22 cellular contexts compared by ENCODE assay signal in the genomic region with DNA sequence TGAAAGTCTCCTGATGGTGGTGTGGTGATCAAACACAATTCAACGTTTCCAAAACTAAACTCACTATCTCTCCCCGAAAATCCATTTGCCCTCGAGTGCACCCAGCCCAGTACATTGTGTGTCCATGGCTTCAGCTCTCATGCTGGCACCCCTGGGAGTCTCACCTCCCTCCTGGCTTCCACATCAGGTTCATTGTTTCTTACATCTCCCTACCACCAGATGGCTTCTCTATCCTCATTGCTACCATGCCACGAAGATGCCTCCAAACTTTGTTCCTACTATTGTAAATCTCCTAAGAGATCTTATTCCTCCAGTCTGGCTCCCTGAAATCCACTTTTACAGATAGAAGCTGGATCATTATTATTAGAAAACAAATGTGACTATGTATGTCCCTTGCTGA.
"Had no signal": no experiment of that assay in that cellular context is flagged by ENCODE, and none has a peak within 500 bp of the region (broad histone marks: within the 10 kb centered on the region; RNA-seq: fewer than 3 reads in every experiment).

No MANE protein-coding gene starts in this region.

- ATAC-seq: activated CD8-positive, alpha-beta T cell treated with anti-CD3 and anti-CD28 coated beads for 36 hours; activated naive CD8-positive, alpha-beta T cell treated with anti-CD3 and anti-CD28 coated beads, Interleukin-2, amount 50 U/mL, for 24 hours; gastroesophageal sphincter had no signal

- H3K4me1 ChIP-seq: esophagus muscularis mucosa, gastroesophageal sphincter, heart right ventricle, thyroid gland had no signal

- H3K9me3 Mint-ChIP-seq: activated CD4-positive, alpha-beta T cell treated with anti-CD3 and anti-CD28 coated beads, Interleukin-2, amount 10 ng/mL, durations not matched to agents 24 days and 14 days; activated T-cell treated with anti-CD3 and anti-CD28 coated beads, Interleukin-2, amount 50 U/mL, for 24 hours; activated T-helper 2 cell treated with anti-CD3 and anti-CD28 coated beads, Interferon-gamma antibody, Interleukin-2, Interleukin-4, amounts not matched to agents 10 μg/mL and 5 μg/mL and 100 μg/mL, durations not matched to agents 14 hours and 24 hours and 36 hours; neural crest cell had no signal

- H3K4me3 Mint-ChIP-seq: activated CD4-positive, alpha-beta T cell treated with anti-CD3 and anti-CD28 coated beads, Interleukin-2, amount 10 ng/mL, durations not matched to agents 24 days and 14 days; activated CD8-positive, alpha-beta T cell treated with anti-CD3 and anti-CD28 coated beads for 36 hours; activated naive CD4-positive, alpha-beta T cell treated with anti-CD3 and anti-CD28 coated beads for 36 hours; activated naive CD8-positive, alpha-beta T cell treated with anti-CD3 and anti-CD28 coated beads, Interleukin-2, amount 50 U/mL, for 24 hours; activated T-cell treated with anti-CD3 and anti-CD28 coated beads, Interleukin-2, amount 50 U/mL, for 24 hours; central memory CD8-positive, alpha-beta T cell; memory B cell; naive B cell; neural crest cell had no signal

- DNase-seq: activated CD4-positive, alpha-beta T cell treated with anti-CD3 and anti-CD28 coated beads, Interleukin-2, amount 10 ng/mL, durations not matched to agents 24 days and 14 days; activated CD4-positive, CD25-positive, alpha-beta regulatory T cell; activated CD8-positive, alpha-beta T cell treated with anti-CD3 and anti-CD28 coated beads for 36 hours; activated naive CD4-positive, alpha-beta T cell treated with anti-CD3 and anti-CD28 coated beads for 36 hours; activated naive CD8-positive, alpha-beta T cell treated with anti-CD3 and anti-CD28 coated beads, Interleukin-2, amount 50 U/mL, for 24 hours; activated T-cell treated with anti-CD3 and anti-CD28 coated beads, Interleukin-2, amount 50 U/mL, for 24 hours; aorta; cortex of kidney; heart right ventricle; naive B cell; retina; stimulated activated CD4-positive, alpha-beta T cell treated with anti-CD3 and anti-CD28 coated beads, Interleukin-12 subunit alpha, Interleukin-12 subunit beta, amount 100 ng/mL, for 4 hours; stimulated activated CD4-positive, alpha-beta T cell treated with anti-CD3 and anti-CD28 coated beads, Interleukin-1b, Interleukin-23, amount 100 ng/mL, for 48 hours; stimulated activated CD8-positive, alpha-beta memory T cell treated with anti-CD3 and anti-CD28 coated beads, Interleukin-4, amount 100 ng/mL, for 48 hours; stimulated activated naive CD4-positive, alpha-beta T cell treated with Interleukin-2 at 50 U/mL for 16 hours; thyroid gland had no signal

- H3K27me3 ChIP-seq: thyroid gland had no signal

- H3K27me3 Mint-ChIP-seq: activated CD4-positive, alpha-beta T cell treated with anti-CD3 and anti-CD28 coated beads, Interleukin-2, amount 10 ng/mL, durations not matched to agents 24 days and 14 days; activated CD8-positive, alpha-beta T cell treated with anti-CD3 and anti-CD28 coated beads for 36 hours; central memory CD8-positive, alpha-beta T cell had no signal

- H3K4me1 Mint-ChIP-seq: activated CD4-positive, alpha-beta T cell treated with anti-CD3 and anti-CD28 coated beads, Interleukin-2, amount 10 ng/mL, durations not matched to agents 24 days and 14 days; activated naive CD8-positive, alpha-beta T cell treated with anti-CD3 and anti-CD28 coated beads, Interleukin-2, amount 50 U/mL, for 24 hours; central memory CD8-positive, alpha-beta T cell; memory B cell; naive B cell; neural crest cell had no signal

- H3K4me3 ChIP-seq: esophagus muscularis mucosa, gastroesophageal sphincter, heart right ventricle, thyroid gland had no signal

- H3K36me3 ChIP-seq: esophagus muscularis mucosa, gastroesophageal sphincter, heart right ventricle, thyroid gland had no signal

- H3K27ac ChIP-seq: esophagus muscularis mucosa, gastroesophageal sphincter, heart right ventricle, thyroid gland had no signal

- H3K9me3 ChIP-seq: esophagus muscularis mucosa, thyroid gland had no signal

- H3K36me3 Mint-ChIP-seq: memory B cell, naive B cell had no signal

- H3K27ac Mint-ChIP-seq: activated CD4-positive, alpha-beta T cell treated with anti-CD3 and anti-CD28 coated beads, Interleukin-2, amount 10 ng/mL, durations not matched to agents 24 days and 14 days; activated CD8-positive, alpha-beta T cell treated with anti-CD3 and anti-CD28 coated beads for 36 hours; activated naive CD4-positive, alpha-beta T cell treated with anti-CD3 and anti-CD28 coated beads for 36 hours; activated naive CD8-positive, alpha-beta T cell treated with anti-CD3 and anti-CD28 coated beads, Interleukin-2, amount 50 U/mL, for 24 hours; activated T-cell treated with anti-CD3 and anti-CD28 coated beads, Interleukin-2, amount 50 U/mL, for 24 hours; activated T-helper 2 cell treated with anti-CD3 and anti-CD28 coated beads, Interferon-gamma antibody, Interleukin-2, Interleukin-4, amounts not matched to agents 10 μg/mL and 5 μg/mL and 100 μg/mL, durations not matched to agents 14 hours and 24 hours and 36 hours; memory B cell had no signal
